8 cellular contexts compared by ENCODE assay signal in genomic region chr5:141412853-141413539, GRCh38. TPM values are rescaled to one million over a fixed set of nuclear protein-coding genes. Genes with fewer than 3 reads are reported as not detected.
DNase-seq lines count a peak whose midpoint lies in the region; ATAC-seq, FAIRE-seq and TF ChIP-seq lines count a peak whose summit lies in the region.

Gene PCDHGA10 (plus strand): TSS chr5:141412987. CDS start chr5:141413176, 189 bp downstream.

- no peaks in the 10 kb centered on the region for H3K27me3 ChIP-seq in breast epithelium

- peak; percentile 86 for DNase-seq in DMS53 (lab: John Stamatoyannopoulos, UW)
- DNase-seq in HPDE6-E6E7 (ENCODE audit: extremely low spot score): peak; percentile 59
- no peak for DNase-seq in breast epithelium (ENCODE audit: low spot score in 2 of 2)
- DNase-seq in immature natural killer cell: peak; percentile 24 to 56 (median 50)
- peak; percentile 65 for DNase-seq in stimulated activated CD4-positive, alpha-beta T cell treated with anti-CD3 and anti-CD28 coated beads, Interleukin-15, amount 100 ng/mL, for 24 hours
- DNase-seq in frontal cortex (ENCODE audit: low spot score in 2 of 2): no peak

- peaks cover 20% of the 10 kb centered on the region for H3K4me1 Mint-ChIP-seq in T-helper 1 cell treated with Interleukin-12 subunit alpha and Interleukin-12 subunit beta and Interleukin-4 antibody, amounts not matched to agents 30 μg/mL and 1 μg/mL, for 36 hours (ENCODE audit: low read depth)
- peaks cover 48 to 71% of the 10 kb centered on the region in 2 donors for H3K4me1 Mint-ChIP-seq in immature natural killer cell

- peak; percentile 71 for ATAC-seq in GM21367 (IDR thresholded peaks at IDR 0.05; ENCODE audit: unreplicated experiment)

- H3K4me1 ChIP-seq in breast epithelium: no peaks in the 10 kb centered on the region

- H3K9me3 ChIP-seq in breast epithelium: peaks cover 73 to 99% of the 10 kb centered on the region in 2 donors

- peak in 1 of 3 donors; percentile 19 for TF ChIP-seq CTCF in breast epithelium (IDR thresholded peaks at IDR 0.05)

- H3K27ac ChIP-seq in breast epithelium: no peak within 1 kb of the TSS

- peak within 1 kb of the TSS; percentile 82 for H3K4me3 Mint-ChIP-seq in T-helper 1 cell treated with Interleukin-12 subunit alpha and Interleukin-12 subunit beta and Interleukin-4 antibody, amounts not matched to agents 30 μg/mL and 1 μg/mL, for 36 hours
- H3K4me3 Mint-ChIP-seq in immature natural killer cell: peak within 1 kb of the TSS; percentile 82 to 89 (median 84)

- H3K27me3 Mint-ChIP-seq in T-helper 1 cell treated with Interleukin-12 subunit alpha and Interleukin-12 subunit beta and Interleukin-4 antibody, amounts not matched to agents 30 μg/mL and 1 μg/mL, for 36 hours (ENCODE audit: low read depth): peaks cover 67% of the 10 kb centered on the region
- H3K27me3 Mint-ChIP-seq in immature natural killer cell (ENCODE audit: low read depth in 3 of 3): peaks cover 50 to 54% (median 51%) of the 10 kb centered on the region in 3 donors

- peak within 1 kb of the TSS; percentile 29 to 59 (median 30) for H3K4me3 ChIP-seq in breast epithelium

- H3K36me3 ChIP-seq in breast epithelium: no peaks in the 10 kb centered on the region

- H3K27ac Mint-ChIP-seq in T-helper 1 cell treated with Interleukin-12 subunit alpha and Interleukin-12 subunit beta and Interleukin-4 antibody, amounts not matched to agents 30 μg/mL and 1 μg/mL, for 36 hours: peak within 1 kb of the TSS; percentile 4
- peak within 1 kb of the TSS in 5 of 6 donors; percentile 54 to 82 (median 62) for H3K27ac Mint-ChIP-seq in immature natural killer cell

- peaks cover 15% of the 10 kb centered on the region for H3K36me3 Mint-ChIP-seq in T-helper 1 cell treated with Interleukin-12 subunit alpha and Interleukin-12 subunit beta and Interleukin-4 antibody, amounts not matched to agents 30 μg/mL and 1 μg/mL, for 36 hours (ENCODE audit: low read depth)
- H3K36me3 Mint-ChIP-seq in immature natural killer cell: peaks cover 4 to 20% (median 18%) of the 10 kb centered on the region in 3 donors

- H3K9me3 Mint-ChIP-seq in T-helper 1 cell treated with Interleukin-12 subunit alpha and Interleukin-12 subunit beta and Interleukin-4 antibody, amounts not matched to agents 30 μg/mL and 1 μg/mL, for 36 hours: peaks cover 24% of the 10 kb centered on the region
- H3K9me3 Mint-ChIP-seq in immature natural killer cell: peaks cover 6 to 44% (median 24%) of the 10 kb centered on the region in 6 donors

- no peak for TF ChIP-seq POLR2A in breast epithelium (IDR thresholded peaks at IDR 0.05)

- no peak for FAIRE-seq in frontal cortex (lab: Jason Lieb, UNC)

- intact Hi-C loops in breast epithelium (cut with DNase I; ENCODE audit: low total_unique reads): no loop called here

RNA-seq across cellular contexts. Expression of gene PCDHGA10, which starts in this region (rescaled TPM):
- 10 to 100 TPM in 2 of 3 donors, 1 to 10 TPM in 1; 7.2 to 10.7 (median 10.5) TPM for total RNA-seq in breast epithelium
- under 1 TPM in 1 of 3 donors, not detected in 2; 0.43 TPM for polyA plus RNA-seq in immature natural killer cell
- total RNA-seq in frontal cortex: 9.8 TPM

Comparison
In these comparisons a context has a peak if more than half of its experiments do, and no peak if none do; other contexts are left out.
1. Peak in DNase-seq in immature natural killer cell; RNA of the gene not detected or under 1 TPM.
2. DNase-seq: peak in DMS53 (single experiment), HPDE6-E6E7 (single experiment) and stimulated activated CD4-positive, alpha-beta T cell treated with anti-CD3 and anti-CD28 coated beads, Interleukin-15, amount 100 ng/mL, for 24 hours (single experiment); none in breast epithelium (0 of 2) and frontal cortex (0 of 2).